In genomic region chr11:116461789-116462188, GRCh38 we compare ENCODE assay signal across 25 cellular contexts.
A peak's percentile ranks its signal among the peaks of the same experiment; 100 is the strongest.
DNase-seq lines count a peak whose midpoint lies in the region; ATAC-seq and TF ChIP-seq lines count a peak whose summit lies in the region.
"Had no signal": no experiment of that assay in that cellular context is flagged by ENCODE, and none has a peak within 500 bp of the region (broad histone marks: within the 10 kb centered on the region; RNA-seq: fewer than 3 reads in every experiment).

No MANE protein-coding gene starts in this region.

- H3K4me3 Mint-ChIP-seq in WTC11: no peak overlapping the region
- H3K4me3 Mint-ChIP-seq: activated CD8-positive, alpha-beta T cell treated with anti-CD3 and anti-CD28 coated beads for 36 hours; activated naive CD8-positive, alpha-beta T cell; HFFc6; natural killer cell had no signal

- POLR2A ChIA-PET in WTC11 (lab: Charles Lee): no interaction called here

- no peak overlapping the region for H2AFZ ChIP-seq in neural cell (ENCODE audit: low read depth, low read length)

- H3K9me3 Mint-ChIP-seq in WTC11: peaks cover 4% of the 10 kb centered on the region; the same call in 1 of the 2 replicates
- H3K9me3 Mint-ChIP-seq: activated CD8-positive, alpha-beta T cell treated with anti-CD3 and anti-CD28 coated beads for 36 hours; natural killer cell had no signal

- H3K27me3 Mint-ChIP-seq in WTC11 (ENCODE audit: low read depth): peaks cover 4% of the 10 kb centered on the region; the same call in 1 of the 2 replicates

- H3K4me3 ChIP-seq in neural cell (ENCODE audit: low read length): no peak overlapping the region
- H3K4me3 ChIP-seq: psoas muscle had no signal

- no peaks in the 10 kb centered on the region for H3K79me2 ChIP-seq in neural cell (replicated peaks; ENCODE audit: insufficient read depth, low read length)

- H3K27me3 ChIP-seq in neural cell (ENCODE audit: insufficient read depth, low read depth, low read length): no peaks in the 10 kb centered on the region

- intact Hi-C loops in left colon (cut with DNase I, micrococcal nuclease): no loop called here

- peak; percentile 86 for ATAC-seq in WTC11
- ATAC-seq in left colon: no peak
- no peak for ATAC-seq in HG02852 (IDR thresholded peaks at IDR 0.05; ENCODE audit: unreplicated experiment)
- ATAC-seq: activated CD8-positive, alpha-beta T cell treated with anti-CD3 and anti-CD28 coated beads for 36 hours; natural killer cell; psoas muscle; stimulated activated naive CD8-positive, alpha-beta T cell treated with anti-CD3 and anti-CD28 coated beads, Interleukin-15, Interleukin-2, amounts not matched to agents 100 U/mL and 50 U/mL, for 24 hours had no signal

- no peaks in the 10 kb centered on the region for H3K9me2 ChIP-seq in neural cell (ENCODE audit: insufficient read depth, low read length)

- no peaks in the 10 kb centered on the region for H3K9me3 ChIP-seq in neural cell (ENCODE audit: low read length)
- H3K9me3 ChIP-seq: psoas muscle had no signal

- peaks cover 8% of the 10 kb centered on the region for H3F3A ChIP-seq in neural cell (ENCODE audit: insufficient read depth, low read length, poor library complexity, severe bottlenecking)

- H3K4me1 Mint-ChIP-seq in WTC11: peaks cover 53% of the 10 kb centered on the region
- H3K4me1 Mint-ChIP-seq: natural killer cell had no signal

- CTCF ChIA-PET in WTC11 (lab: Charles Lee): interaction anchor here (0.6 to 3.5 kb wide), 12 partner anchors 7 to 245 kb away, joined by 3 to 32 read pairs (median 7); no protein-coding TSS in a partner anchor

- peak in 2 of 3 experiments; percentile 39 to 67 for DNase-seq in NCI-H1417 (lab: John Stamatoyannopoulos, UW)
- DNase-seq in NCI-H1417 treated with DMSO at 0.1 percent for 48 hours (lab: John Stamatoyannopoulos, UW): no peak
- DNase-seq in NCI-H2081 treated with DMSO at 0.1 percent for 48 hours (lab: John Stamatoyannopoulos, UW): peak; percentile 47
- DNase-seq in WTC11 (ENCODE audit: low spot score): no peak
- no peak for DNase-seq in H4 (ENCODE audit: low spot score)
- DNase-seq in left colon: no peak
- DNase-seq: 8988T; activated CD8-positive, alpha-beta T cell treated with anti-CD3 and anti-CD28 coated beads for 36 hours; activated T-cell treated with anti-CD3 and anti-CD28 coated beads, Interleukin-2, amount 50 U/mL, for 48 hours; DMS79; HFFc6; Kasumi-1; mammary epithelial cell; natural killer cell; NCI-H1930; psoas muscle; Right ventricle myocardium superior; stimulated activated naive CD8-positive, alpha-beta T cell treated with anti-CD3 and anti-CD28 coated beads, Interleukin-15, Interleukin-2, amounts not matched to agents 100 U/mL and 50 U/mL, for 24 hours; T-helper 1 cell had no signal

- H3K36me3 ChIP-seq in neural cell (ENCODE audit: insufficient read depth, low read length): no peaks in the 10 kb centered on the region

- 0 out of 2 replicates have a peak, but pooled peaks cover 3% of the 10 kb centered on the region for H3K36me3 Mint-ChIP-seq in WTC11
- H3K36me3 Mint-ChIP-seq: activated naive CD8-positive, alpha-beta T cell; natural killer cell had no signal

- peak overlapping the region; percentile 47 for H3K27ac ChIP-seq in neural cell (ENCODE audit: low read length)
- H3K27ac ChIP-seq: C4-2B, epithelial cell of prostate, psoas muscle, VCaP had no signal

- peak; percentile 83 for TF ChIP-seq RAD21 in neural cell (conservative IDR thresholded peaks at IDR 0.05)

- H3K27ac Mint-ChIP-seq in WTC11: no peak overlapping the region; the same call in 1 of the 2 replicates
- H3K27ac Mint-ChIP-seq: activated CD8-positive, alpha-beta T cell treated with anti-CD3 and anti-CD28 coated beads for 36 hours; activated naive CD8-positive, alpha-beta T cell; HFFc6; natural killer cell had no signal

- no peaks in the 10 kb centered on the region for H4K20me1 ChIP-seq in neural cell (ENCODE audit: insufficient read depth)

- TF ChIP-seq EP300 in neural cell (conservative IDR thresholded peaks at IDR 0.05; ENCODE audit: poor library complexity, severe bottlenecking): peak; percentile 68

- H3K4me2 ChIP-seq in neural cell (ENCODE audit: low read length): no peak overlapping the region

- no peak for TF ChIP-seq CTCF in WTC11 (IDR thresholded peaks at IDR 0.05)
- TF ChIP-seq CTCF in neural cell (IDR thresholded peaks at IDR 0.05; ENCODE audit: poor library complexity, severe bottlenecking): peak; percentile 78

- peak overlapping the region; percentile 31 for H3K9ac ChIP-seq in neural cell (ENCODE audit: low read length)

TF ChIP-seq in WTC11, 78 proteins besides CTCF, POLR2A, EP300 and RAD21 (continues in another document):
- TF ChIP-seq MXD4 (CRISPR knock-in tag; IDR thresholded peaks at IDR 0.05; ENCODE audit: borderline replicate concordance) (no peak), SMAD4 (CRISPR knock-in tag; IDR thresholded peaks at IDR 0.05) (no peak), ZNF138 (CRISPR knock-in tag; conservative IDR thresholded peaks at IDR 0.05) (no peak)
- TF ChIP-seq, protein P1, sequence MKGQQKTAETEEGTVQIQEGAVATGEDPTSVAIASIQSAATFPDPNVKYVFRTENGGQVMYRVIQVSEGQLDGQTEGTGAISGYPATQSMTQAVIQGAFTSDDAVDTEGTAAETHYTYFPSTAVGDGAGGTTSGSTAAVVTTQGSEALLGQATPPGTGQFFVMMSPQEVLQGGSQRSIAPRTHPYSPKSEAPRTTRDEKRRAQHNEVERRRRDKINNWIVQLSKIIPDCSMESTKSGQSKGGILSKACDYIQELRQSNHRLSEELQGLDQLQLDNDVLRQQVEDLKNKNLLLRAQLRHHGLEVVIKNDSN (CRISPR knock-in tag; IDR thresholded peaks at IDR 0.05): no peak
- TF ChIP-seq, protein P2, sequence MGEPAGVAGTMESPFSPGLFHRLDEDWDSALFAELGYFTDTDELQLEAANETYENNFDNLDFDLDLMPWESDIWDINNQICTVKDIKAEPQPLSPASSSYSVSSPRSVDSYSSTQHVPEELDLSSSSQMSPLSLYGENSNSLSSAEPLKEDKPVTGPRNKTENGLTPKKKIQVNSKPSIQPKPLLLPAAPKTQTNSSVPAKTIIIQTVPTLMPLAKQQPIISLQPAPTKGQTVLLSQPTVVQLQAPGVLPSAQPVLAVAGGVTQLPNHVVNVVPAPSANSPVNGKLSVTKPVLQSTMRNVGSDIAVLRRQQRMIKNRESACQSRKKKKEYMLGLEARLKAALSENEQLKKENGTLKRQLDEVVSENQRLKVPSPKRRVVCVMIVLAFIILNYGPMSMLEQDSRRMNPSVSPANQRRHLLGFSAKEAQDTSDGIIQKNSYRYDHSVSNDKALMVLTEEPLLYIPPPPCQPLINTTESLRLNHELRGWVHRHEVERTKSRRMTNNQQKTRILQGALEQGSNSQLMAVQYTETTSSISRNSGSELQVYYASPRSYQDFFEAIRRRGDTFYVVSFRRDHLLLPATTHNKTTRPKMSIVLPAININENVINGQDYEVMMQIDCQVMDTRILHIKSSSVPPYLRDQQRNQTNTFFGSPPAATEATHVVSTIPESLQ (CRISPR knock-in tag; IDR thresholded peaks at IDR 0.05): no peak

TF ChIP-seq in neural cell, 6 proteins besides CTCF, POLR2A, EP300 and RAD21:
- TF ChIP-seq POLR2AphosphoS5 (IDR thresholded peaks at IDR 0.05) (peak; percentile 62), REST (IDR thresholded peaks at IDR 0.05; ENCODE audit: borderline replicate concordance) (peak; percentile 19), SMC3 (conservative IDR thresholded peaks at IDR 0.05; ENCODE audit: poor library complexity) (peak; percentile 75), TAF1 (IDR thresholded peaks at IDR 0.05; ENCODE audit: low read depth) (no peak)

Comparison
In these comparisons a context has a peak if more than half of its experiments do, and no peak if none do; other contexts are left out.
1. DNase-seq: peak in NCI-H1417 (2 of 3) and NCI-H2081 treated with DMSO at 0.1 percent for 48 hours (single experiment); none in NCI-H1417 treated with DMSO at 0.1 percent for 48 hours (single experiment), WTC11 (single experiment), H4 (single experiment) and left colon (0 of 2).